31 cellular contexts compared by ENCODE assay signal in genomic region chrX:13994681-13995080, GRCh38. TPM values are rescaled to one million over a fixed set of nuclear protein-coding genes. Genes with fewer than 3 reads are reported as not detected.
DNase-seq lines count a peak whose midpoint lies in the region; ATAC-seq and TF ChIP-seq lines count a peak whose summit lies in the region.
"Had no signal": no experiment of that assay in that cellular context is flagged by ENCODE, and none has a peak within 500 bp of the region (broad histone marks: within the 10 kb centered on the region; RNA-seq: fewer than 3 reads in every experiment).

No MANE protein-coding gene starts in this region.

- TF ChIP-seq CTCF in MCF 10A (IDR thresholded peaks at IDR 0.05; ENCODE audit: unreplicated experiment), result no peak
- no peak for TF ChIP-seq CTCF in breast epithelium (IDR thresholded peaks at IDR 0.05)
- no peak for TF ChIP-seq CTCF in foreskin keratinocyte (conservative IDR thresholded peaks at IDR 0.05)

- no peak for TF ChIP-seq POLR2A in breast epithelium (IDR thresholded peaks at IDR 0.05)

- H3K36me3 ChIP-seq in breast epithelium, result no peaks in the 10 kb centered on the region
- H3K36me3 ChIP-seq: BE2C, MG63 had no signal

- no TSS peak for BruUV-seq in MCF 10A (replicated peaks; lab: Mats Ljungman, UMichigan)

- no peak overlapping the region for H3K27ac Mint-ChIP-seq in MCF 10A (ENCODE audit: low read depth, unreplicated experiment)
- H3K27ac Mint-ChIP-seq: CD14-positive monocyte, GM23338, H9 had no signal

- intact Hi-C loops in MCF 10A (cut with micrococcal nuclease), result no loop called here
- intact Hi-C loops in breast epithelium (cut with DNase I; ENCODE audit: low total_unique reads), result no loop called here

- H3K27me3 Mint-ChIP-seq in MCF 10A (ENCODE audit: insufficient read depth, unreplicated experiment), result peaks cover 58% of the 10 kb centered on the region

- DNase-seq in MCF 10A (ENCODE audit: unreplicated experiment) (peak; percentile 19), breast epithelium (ENCODE audit: low spot score in 2 of 2) (no peak), foreskin keratinocyte (peak; percentile 27 to 50), NCI-H1092 treated with DMSO at 0.1 percent for 48 hours (lab: John Stamatoyannopoulos, UW) (no peak), ecto neural progenitor cell (ENCODE audit: low spot score) (no peak)
- DNase-seq in stimulated activated CD4-positive, alpha-beta T cell treated with anti-CD3 and anti-CD28 coated beads, Interleukin-4, amount 100 ng/mL, for 24 hours, result no peak
- DNase-seq: ACHN; BE2C; CD8-positive, alpha-beta memory T cell; DMS 273 treated with DMSO at 0.1 percent for 48 hours; DMS79; EL; GDM1; H9; Kasumi-1; MG63; NCI-H1417; NCI-H1694 treated with DMSO at 0.1 percent for 48 hours; NCI-H2081; NCI-H2227 treated with DMSO at 0.1 percent for 48 hours; NCI-H526 treated with DMSO at 0.1 percent for 48 hours; Right ventricle myocardium superior; RPMI8226 had no signal

- peak overlapping the region in 1 of 2 donors; percentile 23 for H3K27ac ChIP-seq in breast epithelium
- peak overlapping the region; percentile 89 for H3K27ac ChIP-seq in cingulate gyrus (ENCODE audit: low read depth, low read length)
- no peak overlapping the region for H3K27ac ChIP-seq in foreskin keratinocyte
- H3K27ac ChIP-seq: 22Rv1, HL-60 had no signal

- CTCF ChIA-PET in MCF 10A (lab: Yijun Ruan, JAX), result interaction anchor here (1.4 kb wide), 1 partner anchor 9 kb away, joined by 3 read pairs; no protein-coding TSS in a partner anchor

- no peak overlapping the region for H3K4me3 ChIP-seq in breast epithelium
- H3K4me3 ChIP-seq: GM12878, GM23338, K562, MG63 had no signal

- H3K9me3 ChIP-seq in breast epithelium, result no peaks in the 10 kb centered on the region
- H3K9me3 ChIP-seq: BE2C, MG63 had no signal

- no peaks in the 10 kb centered on the region for H3K4me1 Mint-ChIP-seq in MCF 10A (ENCODE audit: insufficient read depth, unreplicated experiment)
- H3K4me1 Mint-ChIP-seq: CD14-positive monocyte; CD8-positive, alpha-beta memory T cell had no signal

- no peaks in the 10 kb centered on the region for H3K9me3 Mint-ChIP-seq in MCF 10A (ENCODE audit: unreplicated experiment)
- H3K9me3 Mint-ChIP-seq: CD8-positive, alpha-beta memory T cell; GM23338 had no signal

- H3K27me3 ChIP-seq in breast epithelium (peaks cover 0 to 5% of the 10 kb centered on the region in 2 donors), foreskin keratinocyte (no peaks in the 10 kb centered on the region)
- H3K27me3 ChIP-seq: BE2C, MG63 had no signal

- POLR2A ChIA-PET in MCF 10A (lab: Yijun Ruan, JAX), result interaction anchor here (1.1 kb wide), 1 partner anchor 13 kb away, joined by 3 read pairs; no protein-coding TSS in a partner anchor

- H3K4me3 Mint-ChIP-seq in MCF 10A (ENCODE audit: unreplicated experiment), result no peak overlapping the region
- H3K4me3 Mint-ChIP-seq: CD14-positive monocyte; CD8-positive, alpha-beta memory T cell; GM23338; H9 had no signal

- no peaks in the 10 kb centered on the region for H3K36me3 Mint-ChIP-seq in MCF 10A (ENCODE audit: insufficient read depth, unreplicated experiment)
- H3K36me3 Mint-ChIP-seq: CD14-positive monocyte had no signal

- ATAC-seq in foreskin keratinocyte (peak; percentile 43), HG03280 (IDR thresholded peaks at IDR 0.05; ENCODE audit: unreplicated experiment) (no peak)
- ATAC-seq: GM12878, GM23338, K562 had no signal

- no peaks in the 10 kb centered on the region for H3K4me1 ChIP-seq in breast epithelium
- H3K4me1 ChIP-seq in foreskin keratinocyte, result no peaks in the 10 kb centered on the region
- H3K4me1 ChIP-seq: BE2C had no signal

RNA-seq across cellular contexts. Expression of gene GEMIN8, which starts 35.0 kb away (rescaled TPM):
- total RNA-seq in MCF 10A (2022), result 24.6 and 28.2 TPM in 2 replicates
- total RNA-seq in breast epithelium, result 10 to 100 TPM; 23.8 to 38.6 (median 26.9) TPM
- total RNA-seq in foreskin keratinocyte, result 10.1 and 11.0 TPM in 2 replicates
- 15.2 and 15.6 TPM in 2 replicates for polyA plus RNA-seq in foreskin keratinocyte

Comparison
In these comparisons a context has a peak if more than half of its experiments do, and no peak if none do; other contexts are left out.
1. DNase-seq: peak in MCF 10A (single experiment) and foreskin keratinocyte (2 of 2); none in breast epithelium (0 of 2), NCI-H1092 treated with DMSO at 0.1 percent for 48 hours (single experiment), ecto neural progenitor cell (single experiment) and stimulated activated CD4-positive, alpha-beta T cell treated with anti-CD3 and anti-CD28 coated beads, Interleukin-4, amount 100 ng/mL, for 24 hours (single experiment).